ENCODE assay signal across 1 cellular context in genomic region chr17:82245144-82246039, GRCh38.
TF ChIP-seq lines count a peak whose summit lies in the region.

No MANE protein-coding gene starts in this region.

TF ChIP-seq in K562, 482 proteins besides CTCF, POLR2A, EP300 and RAD21:
- TF ChIP-seq POLR2G (IDR thresholded peaks at IDR 0.05; ENCODE audit: low read depth, low read length) (peak; percentile 47), ZHX1 (conservative IDR thresholded peaks at IDR 0.05; ENCODE audit: low read length) (no peak), ZNF511 (CRISPR knock-in tag; IDR thresholded peaks at IDR 0.05) (no peak), POLR2AphosphoS5 (IDR thresholded peaks at IDR 0.05; ENCODE audit: control insufficient read depth, insufficient read depth, low read depth, low read length) (peak; percentile 14; the same call in 1 of the 2 replicates), MAX (CRISPR knock-in tag; IDR thresholded peaks at IDR 0.05) (no peak), ZBTB33 (CRISPR knock-in tag; IDR thresholded peaks at IDR 0.05) (peak; percentile 75), FIP1L1 (IDR thresholded peaks at IDR 0.05; ENCODE audit: low read depth, low read length, poor library complexity, severe bottlenecking) (peak; percentile 2)
